In genomic region chr19:23403581-23404324, GRCh38 we compare ENCODE assay signal across 1 cellular context.
A peak's percentile ranks its signal among the peaks of the same experiment; 100 is the strongest.
TF ChIP-seq lines count a peak whose summit lies in the region.

No MANE protein-coding gene starts in this region.

TF ChIP-seq in HepG2, 621 proteins besides CTCF, POLR2A, EP300 and RAD21 (continued from another document and continues in another):
- TF ChIP-seq E2F5 (CRISPR knock-in tag; conservative IDR thresholded peaks at IDR 0.05) (no peak), SOX6 (IDR thresholded peaks at IDR 0.05) (no peak), SOX6 (CRISPR knock-in tag; IDR thresholded peaks at IDR 0.05) (peak; percentile 96), ZNF280D (CRISPR knock-in tag; IDR thresholded peaks at IDR 0.05) (no peak), YEATS2 (CRISPR knock-in tag; IDR thresholded peaks at IDR 0.05; ENCODE audit: borderline replicate concordance) (no peak), REXO4 (CRISPR knock-in tag; IDR thresholded peaks at IDR 0.05; ENCODE audit: borderline replicate concordance) (no peak), DNMT1 (CRISPR knock-in tag; IDR thresholded peaks at IDR 0.05) (no peak), ATF6 (CRISPR knock-in tag; conservative IDR thresholded peaks at IDR 0.05) (no peak), ZNF572 (CRISPR knock-in tag; IDR thresholded peaks at IDR 0.05) (no peak), ZFP36 (IDR thresholded peaks at IDR 0.05; ENCODE audit: borderline replicate concordance, low read depth, low read length, partially characterized antibody) (peak; percentile 21), ZNF878 (CRISPR knock-in tag; IDR thresholded peaks at IDR 0.05) (0 out of 2 replicates have a peak, but pooled peaks have one; percentile 31), TERF1 (CRISPR knock-in tag; IDR thresholded peaks at IDR 0.05) (no peak), U2AF2 (IDR thresholded peaks at IDR 0.05; ENCODE audit: low read depth, low read length) (no peak), SYNCRIP (IDR thresholded peaks at IDR 0.05; ENCODE audit: insufficient read depth, low read depth, low read length) (no peak), ZNF777 (CRISPR knock-in tag; IDR thresholded peaks at IDR 0.05) (no peak), IKZF1 (IDR thresholded peaks at IDR 0.05) (no peak), ZNF576 (CRISPR knock-in tag; IDR thresholded peaks at IDR 0.05) (no peak), GTF2F1 (IDR thresholded peaks at IDR 0.05; ENCODE audit: low read length) (no peak), ZNF34 (CRISPR knock-in tag; IDR thresholded peaks at IDR 0.05; ENCODE audit: borderline replicate concordance) (no peak), MNT (IDR thresholded peaks at IDR 0.05) (no peak), ZNF574 (CRISPR knock-in tag; IDR thresholded peaks at IDR 0.05) (no peak; the same call in 1 of the 2 replicates), NFIC (IDR thresholded peaks at IDR 0.05; ENCODE audit: low read length) (peak; percentile 41; the same call in 1 of the 2 replicates), ZNF879 (CRISPR knock-in tag; IDR thresholded peaks at IDR 0.05) (no peak), IRX3 (CRISPR knock-in tag; IDR thresholded peaks at IDR 0.05; ENCODE audit: borderline replicate concordance, low read depth) (no peak), ZNF780A (CRISPR knock-in tag; IDR thresholded peaks at IDR 0.05) (no peak), IRF2 (CRISPR knock-in tag; IDR thresholded peaks at IDR 0.05) (no peak; the same call in 1 of the 2 replicates), AKNA (CRISPR knock-in tag; IDR thresholded peaks at IDR 0.05; ENCODE audit: borderline replicate concordance) (no peak), ZNF570 (CRISPR knock-in tag; IDR thresholded peaks at IDR 0.05; ENCODE audit: borderline replicate concordance) (no peak), MATR3 (CRISPR knock-in tag; IDR thresholded peaks at IDR 0.05) (no peak), SRSF1 (optimal IDR thresholded peaks at IDR 0.05; ENCODE audit: low read depth, low read length) (no peak), ZSCAN22 (CRISPR knock-in tag; IDR thresholded peaks at IDR 0.05) (no peak), KDM2A (CRISPR knock-in tag; IDR thresholded peaks at IDR 0.05; ENCODE audit: borderline replicate concordance, low read depth) (no peak), KLF11 (CRISPR knock-in tag; IDR thresholded peaks at IDR 0.05) (no peak), ZNF30 (CRISPR knock-in tag; IDR thresholded peaks at IDR 0.05) (no peak), ZNF263 (CRISPR knock-in tag; IDR thresholded peaks at IDR 0.05) (no peak), ZFP36L1 (CRISPR knock-in tag; IDR thresholded peaks at IDR 0.05) (no peak), TFAP4 (IDR thresholded peaks at IDR 0.05; ENCODE audit: borderline replicate concordance, low read depth) (peak; percentile 34; the same call in 1 of the 2 replicates), CCAR2 (optimal IDR thresholded peaks at IDR 0.05; ENCODE audit: low read depth, low read length) (no peak), RCOR2 (CRISPR knock-in tag; IDR thresholded peaks at IDR 0.05) (peak; percentile 47; the same call in 1 of the 2 replicates), ZNF564 (CRISPR knock-in tag; IDR thresholded peaks at IDR 0.05) (no peak), ZNF75D (CRISPR knock-in tag; IDR thresholded peaks at IDR 0.05; ENCODE audit: borderline replicate concordance) (no peak), TMF1 (CRISPR knock-in tag; IDR thresholded peaks at IDR 0.05; ENCODE audit: low read depth) (no peak)
